ENCODE assay signal across 25 cellular contexts in the genomic region with DNA sequence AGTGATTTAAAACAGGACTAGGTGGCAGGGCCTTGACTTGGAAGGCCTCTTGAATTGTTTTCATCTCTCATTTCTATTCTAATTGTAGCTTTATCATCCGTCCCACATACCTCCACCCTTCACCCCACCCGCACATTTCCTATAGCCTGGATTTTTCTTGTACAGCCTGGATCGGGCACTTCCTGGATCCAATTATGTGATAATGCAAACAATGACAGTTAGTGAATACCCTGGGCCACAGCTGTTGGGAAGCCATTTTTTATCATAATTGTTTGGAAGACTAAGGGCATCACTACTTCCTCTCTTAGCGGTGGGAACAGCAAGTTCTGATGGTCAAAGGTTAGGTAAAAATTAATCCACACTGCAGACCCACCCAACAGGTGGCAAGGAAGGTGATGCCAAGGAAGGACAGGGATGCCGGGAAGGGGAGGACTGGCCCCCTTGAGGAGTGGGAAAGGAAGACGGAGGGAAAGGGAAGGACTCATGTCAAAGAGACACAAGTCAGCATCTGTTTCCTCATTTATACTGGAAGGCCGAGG.
"Had no signal": no experiment of that assay in that cellular context is flagged by ENCODE, and none has a peak within 500 bp of the region (broad histone marks: within the 10 kb centered on the region; RNA-seq: fewer than 3 reads in every experiment).

No MANE protein-coding gene starts in this region.

- H3K9me3 ChIP-seq: adrenal gland, breast epithelium, ovary, thoracic aorta had no signal

- H3K36me3 Mint-ChIP-seq: activated naive CD4-positive, alpha-beta T cell treated with anti-CD3 and anti-CD28 coated beads, Interleukin-2, amount 50 U/mL, for 72 hours; memory B cell; naive B cell; stimulated activated memory B cell treated with anti-CD40 and anti-IgM and Interleukin-4, amounts not matched to agents 10 μg/mL and 1 μg/mL and 100 μg/mL, for 72 hours had no signal

- H3K4me3 Mint-ChIP-seq: activated T-helper 1 cell treated with anti-CD3 and anti-CD28 coated beads, Interleukin-12 subunit alpha, Interleukin-12 subunit beta, Interleukin-2, Interleukin-4 antibody, amounts not matched to agents 30 ng/mL and 10 ng/mL and 1 ng/mL, durations not matched to agents 14 hours and 24 hours and 36 hours; dendritic cell treated with granulocyte-macrophage colony-stimulating factor and Interleukin-4, amounts not matched to agents 40 ng/mL and 50 ng/mL, for 4 days; memory B cell; naive B cell; stimulated activated memory B cell treated with anti-CD40 and anti-IgM and Interleukin-4, amounts not matched to agents 10 μg/mL and 1 μg/mL and 100 μg/mL, for 72 hours; T-helper 2 cell treated with Interferon-gamma antibody and Interleukin-4, amounts not matched to agents 5 μg/mL and 100 μg/mL, for 36 hours had no signal

- H3K27ac Mint-ChIP-seq: activated naive CD4-positive, alpha-beta T cell treated with anti-CD3 and anti-CD28 coated beads, Interleukin-2, amount 50 U/mL, for 72 hours; activated T-helper 1 cell treated with anti-CD3 and anti-CD28 coated beads, Interleukin-12 subunit alpha, Interleukin-12 subunit beta, Interleukin-2, Interleukin-4 antibody, amounts not matched to agents 30 ng/mL and 10 ng/mL and 1 ng/mL, durations not matched to agents 14 hours and 24 hours and 36 hours; dendritic cell treated with granulocyte-macrophage colony-stimulating factor and Interleukin-4, amounts not matched to agents 40 ng/mL and 50 ng/mL, for 4 days; memory B cell; naive B cell; stimulated activated memory B cell treated with anti-CD40 and anti-IgM and Interleukin-4, amounts not matched to agents 10 μg/mL and 1 μg/mL and 100 μg/mL, for 72 hours; T-helper 2 cell treated with Interferon-gamma antibody and Interleukin-4, amounts not matched to agents 5 μg/mL and 100 μg/mL, for 36 hours had no signal

- H3K27me3 ChIP-seq: adrenal gland, breast epithelium, ovary had no signal

- H3K27me3 Mint-ChIP-seq: dendritic cell treated with granulocyte-macrophage colony-stimulating factor and Interleukin-4, amounts not matched to agents 40 ng/mL and 50 ng/mL, for 4 days; naive B cell; stimulated activated memory B cell treated with anti-CD40 and anti-IgM and Interleukin-4, amounts not matched to agents 10 μg/mL and 1 μg/mL and 100 μg/mL, for 72 hours had no signal

- DNase-seq: activated CD4-positive, alpha-beta T cell treated with anti-CD3 and anti-CD28 coated beads, Interleukin-2, amount 50 U/mL, for 48 hours; activated gamma-delta T cell treated with Interleukin-2 at 50 U/mL for 16 hours; activated T-cell treated with anti-CD3 and anti-CD28 coated beads for 4 hours; cerebellar nuclear complex; foreskin keratinocyte; glutamatergic neuron; hippocampal formation; left cardiac atrium; naive B cell; ovary; stimulated activated CD4-positive, alpha-beta T cell treated with anti-CD3 and anti-CD28 coated beads, Interleukin-4, amount 100 ng/mL, for 4 hours had no signal

- H3K4me1 Mint-ChIP-seq: memory B cell; naive B cell; stimulated activated memory B cell treated with anti-CD40 and anti-IgM and Interleukin-4, amounts not matched to agents 10 μg/mL and 1 μg/mL and 100 μg/mL, for 72 hours had no signal

- H3K36me3 ChIP-seq: adrenal gland, breast epithelium, ovary, thoracic aorta had no signal

- ATAC-seq: activated naive CD4-positive, alpha-beta T cell treated with anti-CD3 and anti-CD28 coated beads, Interleukin-2, amount 50 U/mL, for 72 hours; foreskin keratinocyte; left cardiac atrium; sciatic nerve; stimulated activated memory B cell treated with anti-CD40 and anti-IgM and Interleukin-4, amounts not matched to agents 10 μg/mL and 1 μg/mL and 100 μg/mL, for 72 hours had no signal

- FAIRE-seq: astrocyte, islet of Langerhans, TTC549 had no signal

- H3K9me3 Mint-ChIP-seq: activated naive CD4-positive, alpha-beta T cell treated with anti-CD3 and anti-CD28 coated beads, Interleukin-2, amount 50 U/mL, for 72 hours; activated T-helper 1 cell treated with anti-CD3 and anti-CD28 coated beads, Interleukin-12 subunit alpha, Interleukin-12 subunit beta, Interleukin-2, Interleukin-4 antibody, amounts not matched to agents 30 ng/mL and 10 ng/mL and 1 ng/mL, durations not matched to agents 14 hours and 24 hours and 36 hours; memory B cell; stimulated activated memory B cell treated with anti-CD40 and anti-IgM and Interleukin-4, amounts not matched to agents 10 μg/mL and 1 μg/mL and 100 μg/mL, for 72 hours; T-helper 2 cell treated with Interferon-gamma antibody and Interleukin-4, amounts not matched to agents 5 μg/mL and 100 μg/mL, for 36 hours had no signal

- H3K27ac ChIP-seq: epithelial cell of prostate, foreskin keratinocyte, ovary, thoracic aorta had no signal

- H3K4me1 ChIP-seq: breast epithelium, foreskin keratinocyte had no signal

- H3K4me3 ChIP-seq: adrenal gland, breast epithelium, ovary, thoracic aorta had no signal
